ENCODE assay signal across 21 cellular contexts in genomic region chr3:159236306-159236705, GRCh38.
DNase-seq lines count a peak whose midpoint lies in the region; ATAC-seq and TF ChIP-seq lines count a peak whose summit lies in the region.
"Had no signal": no experiment of that assay in that cellular context is flagged by ENCODE, and none has a peak within 500 bp of the region (broad histone marks: within the 10 kb centered on the region; RNA-seq: fewer than 3 reads in every experiment).

No MANE protein-coding gene starts in this region.

- intact Hi-C loops in psoas muscle (cut with DNase I): no loop called here

- H3K27me3 Mint-ChIP-seq in T-helper 2 cell treated with Interferon-gamma antibody and Interleukin-4, amounts not matched to agents 5 μg/mL and 100 μg/mL, for 36 hours (ENCODE audit: low read depth): no peaks in the 10 kb centered on the region

- H3K27me3 ChIP-seq in psoas muscle (ENCODE audit: insufficient read depth in 3 of 3, low read length in 2 of 3): no peaks in the 10 kb centered on the region
- H3K27me3 ChIP-seq: cardiac muscle cell had no signal

- H3K36me3 ChIP-seq in psoas muscle (ENCODE audit: insufficient read depth in 1 of 2, low read depth in 1 of 2): no peaks in the 10 kb centered on the region
- H3K36me3 ChIP-seq: cardiac muscle cell, heart left ventricle had no signal

- no peaks in the 10 kb centered on the region for H3K36me3 Mint-ChIP-seq in T-helper 2 cell treated with Interferon-gamma antibody and Interleukin-4, amounts not matched to agents 5 μg/mL and 100 μg/mL, for 36 hours (ENCODE audit: low read depth)
- H3K36me3 Mint-ChIP-seq: activated naive CD8-positive, alpha-beta T cell treated with anti-CD3 and anti-CD28 coated beads, Interleukin-2, amount 10 ng/mL, durations not matched to agents 7 days and 5 days; CD4-positive, alpha-beta memory T cell had no signal

- no peak overlapping the region for H3K27ac ChIP-seq in psoas muscle
- H3K27ac ChIP-seq: cardiac muscle cell, heart left ventricle, SK-N-MC had no signal

- no peak overlapping the region for H3K27ac Mint-ChIP-seq in T-helper 2 cell treated with Interferon-gamma antibody and Interleukin-4, amounts not matched to agents 5 μg/mL and 100 μg/mL, for 36 hours
- H3K27ac Mint-ChIP-seq: activated naive CD8-positive, alpha-beta T cell treated with anti-CD3 and anti-CD28 coated beads, Interleukin-2, amount 10 ng/mL, durations not matched to agents 7 days and 5 days; activated T-helper 1 cell treated with anti-CD3 and anti-CD28 coated beads, Interleukin-12 subunit alpha, Interleukin-12 subunit beta, Interleukin-2, Interleukin-4 antibody, amounts not matched to agents 30 ng/mL and 10 ng/mL and 1 ng/mL, durations not matched to agents 14 hours and 24 hours and 36 hours; CD4-positive, alpha-beta memory T cell had no signal

- no peaks in the 10 kb centered on the region for H3K4me1 Mint-ChIP-seq in T-helper 2 cell treated with Interferon-gamma antibody and Interleukin-4, amounts not matched to agents 5 μg/mL and 100 μg/mL, for 36 hours (ENCODE audit: low read depth)
- H3K4me1 Mint-ChIP-seq: activated naive CD8-positive, alpha-beta T cell treated with anti-CD3 and anti-CD28 coated beads, Interleukin-2, amount 10 ng/mL, durations not matched to agents 7 days and 5 days; CD4-positive, alpha-beta memory T cell had no signal

- no peak for ATAC-seq in psoas muscle
- ATAC-seq: heart left ventricle, left ventricle myocardium superior, Panc1 had no signal

- no peaks in the 10 kb centered on the region for H3K4me1 ChIP-seq in psoas muscle
- H3K4me1 ChIP-seq: heart left ventricle had no signal

- WGBS in psoas muscle, 3 donors: 44 to 53% (median 46%) methylated on average over 1 of the region's 1 CpG

- no peaks in the 10 kb centered on the region for H3K9me3 Mint-ChIP-seq in T-helper 2 cell treated with Interferon-gamma antibody and Interleukin-4, amounts not matched to agents 5 μg/mL and 100 μg/mL, for 36 hours
- H3K9me3 Mint-ChIP-seq: activated naive CD8-positive, alpha-beta T cell treated with anti-CD3 and anti-CD28 coated beads, Interleukin-2, amount 10 ng/mL, durations not matched to agents 7 days and 5 days; activated T-helper 1 cell treated with anti-CD3 and anti-CD28 coated beads, Interleukin-12 subunit alpha, Interleukin-12 subunit beta, Interleukin-2, Interleukin-4 antibody, amounts not matched to agents 30 ng/mL and 10 ng/mL and 1 ng/mL, durations not matched to agents 14 hours and 24 hours and 36 hours had no signal

- no peak for TF ChIP-seq CTCF in psoas muscle (IDR thresholded peaks at IDR 0.05)
- TF ChIP-seq CTCF in GM20000 (IDR thresholded peaks at IDR 0.05; ENCODE audit: extremely low read depth, missing control alignments): no peak

- no peak overlapping the region for H3K4me3 Mint-ChIP-seq in T-helper 2 cell treated with Interferon-gamma antibody and Interleukin-4, amounts not matched to agents 5 μg/mL and 100 μg/mL, for 36 hours
- H3K4me3 Mint-ChIP-seq: activated naive CD8-positive, alpha-beta T cell treated with anti-CD3 and anti-CD28 coated beads, Interleukin-2, amount 10 ng/mL, durations not matched to agents 7 days and 5 days; activated T-helper 1 cell treated with anti-CD3 and anti-CD28 coated beads, Interleukin-12 subunit alpha, Interleukin-12 subunit beta, Interleukin-2, Interleukin-4 antibody, amounts not matched to agents 30 ng/mL and 10 ng/mL and 1 ng/mL, durations not matched to agents 14 hours and 24 hours and 36 hours; CD4-positive, alpha-beta memory T cell had no signal

- H3K9me3 ChIP-seq in psoas muscle: no peaks in the 10 kb centered on the region
- H3K9me3 ChIP-seq: heart left ventricle had no signal

- no peak overlapping the region for H3K4me3 ChIP-seq in psoas muscle
- H3K4me3 ChIP-seq: cardiac muscle cell, heart left ventricle, SK-N-MC had no signal

- DNase-seq in COR-L47 (lab: John Stamatoyannopoulos, UW) (peak; percentile 73), HT1080 (ENCODE audit: low read depth) (peak; percentile 64), amniotic epithelial cell (ENCODE audit: low read depth) (peak; percentile 66), iris pigment epithelial cell (ENCODE audit: low read depth) (peak; percentile 71), psoas muscle (no peak), GM20000 (ENCODE audit: low spot score) (no peak)
- no peak for DNase-seq in T-helper 2 cell treated with Interferon-gamma antibody and Interleukin-4, amounts not matched to agents 5 μg/mL and 100 μg/mL, for 36 hours (ENCODE audit: low spot score)
- DNase-seq: activated CD4-positive, CD25-positive, alpha-beta regulatory T cell treated with anti-CD3 and anti-CD28 coated beads, Interleukin-2, amount 50 U/mL, for 72 hours; activated naive CD8-positive, alpha-beta T cell treated with anti-CD3 and anti-CD28 coated beads, Interleukin-2, amount 10 ng/mL, durations not matched to agents 7 days and 5 days; CD4-positive, alpha-beta memory T cell; heart left ventricle; left ventricle myocardium superior; NCI-H2029 treated with DMSO at 0.1 percent for 48 hours; NCI-H526 treated with DMSO at 0.1 percent for 48 hours; nucleus accumbens; stimulated activated CD4-positive, alpha-beta T cell treated with anti-CD3 and anti-CD28 coated beads, Interleukin-12 subunit alpha, Interleukin-12 subunit beta, amount 100 ng/mL, for 4 hours; T-helper 9 cell had no signal

Comparison
In these comparisons a context has a peak if more than half of its experiments do, and no peak if none do; other contexts are left out.
1. DNase-seq: peak in COR-L47 (single experiment), HT1080 (single experiment), amniotic epithelial cell (single experiment) and iris pigment epithelial cell (single experiment); none in psoas muscle (0 of 2), T-helper 2 cell treated with Interferon-gamma antibody and Interleukin-4, amounts not matched to agents 5 μg/mL and 100 μg/mL, for 36 hours (single experiment) and GM20000 (single experiment).